Comparison of ENCODE assay signal across 24 cellular contexts in genomic region chr1:94049791-94050190, GRCh38.
A peak's percentile ranks its signal among the peaks of the same experiment; 100 is the strongest.
DNase-seq lines count a peak whose midpoint lies in the region; ATAC-seq and TF ChIP-seq lines count a peak whose summit lies in the region.
"Had no signal": no experiment of that assay in that cellular context is flagged by ENCODE, and none has a peak within 500 bp of the region (broad histone marks: within the 10 kb centered on the region; RNA-seq: fewer than 3 reads in every experiment).

No MANE protein-coding gene starts in this region.

- H3K27ac ChIP-seq in GM23248, result peak overlapping the region; percentile 53
- H3K27ac ChIP-seq in VCaP, result peak overlapping the region; percentile 77
- peak overlapping the region; percentile 75 to 83 for H3K27ac ChIP-seq in left lung
- peak overlapping the region; percentile 65 to 82 (median 74) for H3K27ac ChIP-seq in gastrocnemius medialis
- H3K27ac ChIP-seq: C4-2B had no signal

- CTCF ChIA-PET in activated naive CD4-positive, alpha-beta T cell treated with anti-CD3 and anti-CD28 coated beads, Interleukin-2, amount 10 ng/mL, durations not matched to agents 7 days and 5 days (lab: Charles Lee), result interaction anchor here (1.1 to 1.3 kb wide), 3 partner anchors 9 to 346 kb away, joined by 3 to 5 read pairs (median 4); no protein-coding TSS in a partner anchor

- TF ChIP-seq POLR2A in gastrocnemius medialis (IDR thresholded peaks at IDR 0.05), result no peak

- no peaks in the 10 kb centered on the region for H3K36me3 ChIP-seq in GM23248 (ENCODE audit: low read depth)
- no peaks in the 10 kb centered on the region for H3K36me3 ChIP-seq in left lung
- H3K36me3 ChIP-seq in gastrocnemius medialis, result no peaks in the 10 kb centered on the region
- H3K36me3 ChIP-seq: esophagus muscularis mucosa, gastroesophageal sphincter had no signal

- no peak overlapping the region for H3K4me3 ChIP-seq in GM23248
- no peak overlapping the region for H3K4me3 ChIP-seq in left lung
- no peak overlapping the region for H3K4me3 ChIP-seq in gastrocnemius medialis
- H3K4me3 ChIP-seq: esophagus muscularis mucosa, gastroesophageal sphincter had no signal

- no peak overlapping the region for H3K4me3 Mint-ChIP-seq in activated naive CD4-positive, alpha-beta T cell treated with anti-CD3 and anti-CD28 coated beads, Interleukin-2, amount 10 ng/mL, durations not matched to agents 7 days and 5 days
- H3K4me3 Mint-ChIP-seq: activated naive CD8-positive, alpha-beta T cell treated with anti-CD3 and anti-CD28 coated beads for 36 hours; memory B cell; stimulated activated memory B cell treated with anti-CD40 and anti-IgM and Interleukin-4, amounts not matched to agents 10 μg/mL and 1 μg/mL and 100 μg/mL, for 72 hours had no signal

- intact Hi-C loops in left lung (cut with DNase I), result loop anchor here (5.0 to 10.0 kb wide), 3 partner anchors 275 to 288 kb away; no protein-coding TSS in a partner anchor
- intact Hi-C loops in gastrocnemius medialis (cut with DNase I; ENCODE audit: low total_unique reads), result loop anchor here (5.0 kb wide), 1 partner anchor 283 kb away; no protein-coding TSS in a partner anchor

- TF ChIP-seq CTCF in VCaP (conservative IDR thresholded peaks at IDR 0.05) (no peak), left lung (IDR thresholded peaks at IDR 0.05) (no peak), gastrocnemius medialis (IDR thresholded peaks at IDR 0.05 in 4 of 5, conservative IDR thresholded peaks at IDR 0.05 in 1 of 5) (no peak)

- peaks cover 42% of the 10 kb centered on the region for H3K27me3 Mint-ChIP-seq in activated naive CD4-positive, alpha-beta T cell treated with anti-CD3 and anti-CD28 coated beads, Interleukin-2, amount 10 ng/mL, durations not matched to agents 7 days and 5 days

- 69 to 73% methylated on average over 2 to 3 of the region's 3 CpGs for WGBS in GM23248 (ENCODE audit: low coverage in 1 of 2, low lambda C conversion rate in 2 of 2, missing lambda C conversion rate in 2 of 2), 2 experiments

- in situ Hi-C loops in GM23248 (cut with MboI) (loop anchor here (25.0 kb wide), 1 partner anchor 763 kb away; the partner anchor contains the start of gene SLC44A3), gastrocnemius medialis (cut with MboI; ENCODE audit: low sequenced_read_pairs in 4 of 4) (no loop called here)

- H3K79me2 ChIP-seq in GM23248 (ENCODE audit: insufficient read depth), result no peaks in the 10 kb centered on the region

- H3K4me2 ChIP-seq in GM23248 (ENCODE audit: unreplicated experiment), result peak overlapping the region; percentile 35

- peaks cover 6% of the 10 kb centered on the region for H3K4me1 Mint-ChIP-seq in activated naive CD4-positive, alpha-beta T cell treated with anti-CD3 and anti-CD28 coated beads, Interleukin-2, amount 10 ng/mL, durations not matched to agents 7 days and 5 days
- H3K4me1 Mint-ChIP-seq: memory B cell; stimulated activated memory B cell treated with anti-CD40 and anti-IgM and Interleukin-4, amounts not matched to agents 10 μg/mL and 1 μg/mL and 100 μg/mL, for 72 hours had no signal

- peaks cover 25% of the 10 kb centered on the region for H3F3A ChIP-seq in GM23248 (ENCODE audit: insufficient read depth)

- H3K27me3 ChIP-seq in GM23248 (replicated peaks; ENCODE audit: insufficient read depth), result no peaks in the 10 kb centered on the region
- no peaks in the 10 kb centered on the region for H3K27me3 ChIP-seq in left lung
- H3K27me3 ChIP-seq in gastrocnemius medialis, result no peaks in the 10 kb centered on the region
- H3K27me3 ChIP-seq: esophagus muscularis mucosa had no signal

- DNase-seq in GM23248, result no peak
- no peak for DNase-seq in left lung
- DNase-seq in gastrocnemius medialis, result no peak
- no peak for DNase-seq in activated naive CD4-positive, alpha-beta T cell treated with anti-CD3 and anti-CD28 coated beads, Interleukin-2, amount 10 ng/mL, durations not matched to agents 7 days and 5 days
- DNase-seq in dedifferentiated amniotic fluid mesenchymal stem cell (ENCODE audit: extremely low spot score), result no peak
- no peak for DNase-seq in GM19238 (ENCODE audit: insufficient read length, low spot score)
- DNase-seq in left lobe of liver (ENCODE audit: low spot score), result no peak
- DNase-seq: activated CD4-positive, alpha-beta T cell treated with anti-CD3 and anti-CD28 coated beads, Interleukin-2, amount 50 U/mL, for 48 hours; activated CD8-positive, alpha-beta memory T cell treated with anti-CD3 and anti-CD28 coated beads, Interleukin-2, amount 50 U/mL, for 4 hours; activated naive CD8-positive, alpha-beta T cell treated with anti-CD3 and anti-CD28 coated beads for 36 hours; Calu3; cerebellar nuclear complex; effector CD8-positive, alpha-beta T cell; Karpas-422; MV-4-11; NCI-H526; nucleus accumbens; stimulated activated CD4-positive, alpha-beta T cell treated with anti-CD3 and anti-CD28 coated beads, Interleukin-4, amount 100 ng/mL, for 1 hour had no signal

- H3K4me1 ChIP-seq in GM23248 (ENCODE audit: insufficient read depth) (peaks cover 46% of the 10 kb centered on the region), left lung (peaks cover 16 to 39% of the 10 kb centered on the region in 2 donors), gastrocnemius medialis (peaks cover 18 to 27% of the 10 kb centered on the region in 2 donors)

- H3K9me3 ChIP-seq in GM23248 (ENCODE audit: low read depth), result no peaks in the 10 kb centered on the region
- H3K9me3 ChIP-seq in left lung, result no peaks in the 10 kb centered on the region
- no peaks in the 10 kb centered on the region for H3K9me3 ChIP-seq in gastrocnemius medialis
- H3K9me3 ChIP-seq: esophagus muscularis mucosa, gastroesophageal sphincter had no signal

- peak; percentile 24 for ATAC-seq in left lung
- no peak for ATAC-seq in gastrocnemius medialis
- ATAC-seq in left lobe of liver, result no peak
- ATAC-seq: gastroesophageal sphincter; stimulated activated memory B cell treated with anti-CD40 and anti-IgM and Interleukin-4, amounts not matched to agents 10 μg/mL and 1 μg/mL and 100 μg/mL, for 72 hours had no signal

- no peaks in the 10 kb centered on the region for H3K36me3 Mint-ChIP-seq in activated naive CD4-positive, alpha-beta T cell treated with anti-CD3 and anti-CD28 coated beads, Interleukin-2, amount 10 ng/mL, durations not matched to agents 7 days and 5 days
- H3K36me3 Mint-ChIP-seq: activated naive CD8-positive, alpha-beta T cell treated with anti-CD3 and anti-CD28 coated beads for 36 hours; memory B cell; stimulated activated memory B cell treated with anti-CD40 and anti-IgM and Interleukin-4, amounts not matched to agents 10 μg/mL and 1 μg/mL and 100 μg/mL, for 72 hours had no signal

- H3K27ac Mint-ChIP-seq in activated naive CD4-positive, alpha-beta T cell treated with anti-CD3 and anti-CD28 coated beads, Interleukin-2, amount 10 ng/mL, durations not matched to agents 7 days and 5 days, result no peak overlapping the region
- H3K27ac Mint-ChIP-seq: activated naive CD8-positive, alpha-beta T cell treated with anti-CD3 and anti-CD28 coated beads for 36 hours; memory B cell; stimulated activated memory B cell treated with anti-CD40 and anti-IgM and Interleukin-4, amounts not matched to agents 10 μg/mL and 1 μg/mL and 100 μg/mL, for 72 hours had no signal

- H2AFZ ChIP-seq in GM23248, result 0 out of 2 replicates have a peak overlapping the region, but pooled peaks have one; percentile 35

- no peaks in the 10 kb centered on the region for H3K9me2 ChIP-seq in GM23248 (ENCODE audit: insufficient read depth)

- H3K9ac ChIP-seq in GM23248, result no peak overlapping the region

- no peaks in the 10 kb centered on the region for H4K20me1 ChIP-seq in GM23248 (ENCODE audit: insufficient read depth)

- no peaks in the 10 kb centered on the region for H3K9me3 Mint-ChIP-seq in activated naive CD4-positive, alpha-beta T cell treated with anti-CD3 and anti-CD28 coated beads, Interleukin-2, amount 10 ng/mL, durations not matched to agents 7 days and 5 days
- H3K9me3 Mint-ChIP-seq: activated naive CD8-positive, alpha-beta T cell treated with anti-CD3 and anti-CD28 coated beads for 36 hours; memory B cell; stimulated activated memory B cell treated with anti-CD40 and anti-IgM and Interleukin-4, amounts not matched to agents 10 μg/mL and 1 μg/mL and 100 μg/mL, for 72 hours had no signal
